18 cellular contexts compared by ENCODE assay signal in the genomic region with DNA sequence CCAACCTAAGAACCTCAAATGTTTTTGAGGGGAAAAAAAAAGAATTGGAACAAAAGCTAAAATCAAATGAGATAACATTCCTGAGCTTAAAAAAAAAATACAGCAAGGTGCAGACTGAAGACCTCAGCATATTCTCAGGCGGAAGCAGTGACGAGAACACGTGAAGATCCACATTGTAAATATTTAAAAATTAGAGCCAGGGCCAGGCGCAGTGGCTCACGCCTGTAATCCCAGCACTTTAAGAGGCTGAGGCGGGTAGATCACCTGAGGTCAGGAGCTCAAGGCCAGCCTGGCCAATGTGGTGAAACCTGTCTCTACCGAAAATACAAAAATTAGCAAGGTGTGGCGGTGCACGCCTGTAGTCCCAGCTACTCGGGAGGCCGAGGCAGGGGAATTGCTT. TPM values are rescaled to one million over a fixed set of nuclear protein-coding genes. Genes with fewer than 3 reads are reported as not detected.
DNase-seq lines count a peak whose midpoint lies in the region; TF ChIP-seq lines count a peak whose summit lies in the region.
"Had no signal": no experiment of that assay in that cellular context is flagged by ENCODE, and none has a peak within 500 bp of the region (broad histone marks: within the 10 kb centered on the region; RNA-seq: fewer than 3 reads in every experiment).

No MANE protein-coding gene starts in this region.

- H3K4me1 ChIP-seq in thyroid gland = peaks cover 36 to 40% of the 10 kb centered on the region in 2 donors
- H3K4me1 ChIP-seq: BLaER1, Caco-2 had no signal

- DNase-seq in T-helper 2 cell treated with Interferon-gamma antibody and Interleukin-4, amounts not matched to agents 5 μg/mL and 100 μg/mL, for 36 hours (ENCODE audit: low spot score) = no peak
- DNase-seq in T-helper 2 cell (no peak), endothelial cell (ENCODE audit: low spot score) (no peak), thyroid gland (no peak), chondrocyte (ENCODE audit: low spot score) (no peak)
- no peak for DNase-seq in central memory CD4-positive, alpha-beta T cell
- DNase-seq: Caco-2; CD4-positive, CD25-positive, alpha-beta regulatory T cell; CD8-positive, alpha-beta T cell; DMS153; DND-41; GM23248; H7; HCEC 1CT had no signal

- H3K27me3 ChIP-seq in thyroid gland = no peaks in the 10 kb centered on the region
- H3K27me3 ChIP-seq: BLaER1 had no signal

- intact Hi-C loops in thyroid gland (cut with DNase I) = loop anchor here (10.0 kb wide), 1 partner anchor 46 kb away; the partner anchor contains the start of gene SMYD3

- H3K4me3 ChIP-seq in thyroid gland (replicated peaks in 1 of 3) = no peak overlapping the region
- H3K4me3 ChIP-seq: BLaER1, GM23248 had no signal

- H3K9me3 ChIP-seq in thyroid gland = no peaks in the 10 kb centered on the region
- H3K9me3 ChIP-seq: BLaER1, Caco-2 had no signal

- no peak for TF ChIP-seq CTCF in endothelial cell (IDR thresholded peaks at IDR 0.05; ENCODE audit: unreplicated experiment)
- no peak for TF ChIP-seq CTCF in thyroid gland (IDR thresholded peaks at IDR 0.05)
- TF ChIP-seq CTCF in chondrocyte (IDR thresholded peaks at IDR 0.05) = no peak

- H3K4me3 Mint-ChIP-seq in T-helper 2 cell treated with Interferon-gamma antibody and Interleukin-4, amounts not matched to agents 5 μg/mL and 100 μg/mL, for 36 hours = no peak overlapping the region
- H3K4me3 Mint-ChIP-seq in endothelial cell (ENCODE audit: unreplicated experiment) = no peak overlapping the region
- no peak overlapping the region for H3K4me3 Mint-ChIP-seq in chondrocyte (ENCODE audit: unreplicated experiment)
- H3K4me3 Mint-ChIP-seq: B cell; CD4-positive, CD25-positive, alpha-beta regulatory T cell; CD8-positive, alpha-beta T cell had no signal

- H3K36me3 Mint-ChIP-seq in T-helper 2 cell treated with Interferon-gamma antibody and Interleukin-4, amounts not matched to agents 5 μg/mL and 100 μg/mL, for 36 hours (ENCODE audit: low read depth) = peaks cover 31% of the 10 kb centered on the region
- peaks cover 28% of the 10 kb centered on the region for H3K36me3 Mint-ChIP-seq in endothelial cell (ENCODE audit: low read depth, unreplicated experiment)
- H3K36me3 Mint-ChIP-seq in chondrocyte (ENCODE audit: low read depth) = peaks cover 29% of the 10 kb centered on the region

- H3K4me1 Mint-ChIP-seq in T-helper 2 cell treated with Interferon-gamma antibody and Interleukin-4, amounts not matched to agents 5 μg/mL and 100 μg/mL, for 36 hours (ENCODE audit: low read depth) = no peaks in the 10 kb centered on the region
- H3K4me1 Mint-ChIP-seq in endothelial cell (ENCODE audit: unreplicated experiment) (no peaks in the 10 kb centered on the region), chondrocyte (ENCODE audit: low read depth) (no peaks in the 10 kb centered on the region)

- TF ChIP-seq POLR2A in thyroid gland (IDR thresholded peaks at IDR 0.05) = no peak

- peak overlapping the region; percentile 7 for H3K27ac Mint-ChIP-seq in T-helper 2 cell treated with Interferon-gamma antibody and Interleukin-4, amounts not matched to agents 5 μg/mL and 100 μg/mL, for 36 hours
- H3K27ac Mint-ChIP-seq in endothelial cell (ENCODE audit: unreplicated experiment) (peak overlapping the region; percentile 4), chondrocyte (ENCODE audit: unreplicated experiment) (no peak overlapping the region)
- H3K27ac Mint-ChIP-seq: B cell; CD8-positive, alpha-beta T cell had no signal

- H3K36me3 ChIP-seq in thyroid gland = peaks cover 6 to 15% of the 10 kb centered on the region in 2 donors

- no peaks in the 10 kb centered on the region for H3K27me3 Mint-ChIP-seq in T-helper 2 cell treated with Interferon-gamma antibody and Interleukin-4, amounts not matched to agents 5 μg/mL and 100 μg/mL, for 36 hours (ENCODE audit: low read depth)
- H3K27me3 Mint-ChIP-seq in endothelial cell (ENCODE audit: unreplicated experiment) (no peaks in the 10 kb centered on the region), chondrocyte (ENCODE audit: low read depth) (no peaks in the 10 kb centered on the region)
- H3K27me3 Mint-ChIP-seq: B cell; CD4-positive, CD25-positive, alpha-beta regulatory T cell had no signal

- 69 to 70% methylated on average over 11 of the region's 11 CpGs for WGBS in thyroid gland, 2 donors

- no peaks in the 10 kb centered on the region for H3K9me3 Mint-ChIP-seq in T-helper 2 cell treated with Interferon-gamma antibody and Interleukin-4, amounts not matched to agents 5 μg/mL and 100 μg/mL, for 36 hours
- H3K9me3 Mint-ChIP-seq in endothelial cell (ENCODE audit: unreplicated experiment) (no peaks in the 10 kb centered on the region), chondrocyte (ENCODE audit: low read depth) (no peaks in the 10 kb centered on the region)
- H3K9me3 Mint-ChIP-seq: CD4-positive, CD25-positive, alpha-beta regulatory T cell; CD8-positive, alpha-beta T cell had no signal

- peak overlapping the region in 2 of 3 donors; percentile 64 to 88 for H3K27ac ChIP-seq in thyroid gland
- H3K27ac ChIP-seq: 22Rv1, BLaER1, C4-2B, GM23248 had no signal

RNA-seq across cellular contexts. Expression of gene TFB2M, which starts 15.7 kb away (rescaled TPM):
- total RNA-seq in endothelial cell (ENCODE audit: unreplicated experiment) (9.5 TPM), thyroid gland (10 to 100 TPM; 12.2 to 21.9 (median 15.9) TPM), chondrocyte (9.6 to 12.3 TPM (median 10.6 TPM) in 3 replicates)

RNA-seq across cellular contexts. Expression of gene CNST, which starts 15.9 kb away (rescaled TPM):
- total RNA-seq in endothelial cell (ENCODE audit: unreplicated experiment) = 14.6 TPM
- total RNA-seq in thyroid gland = 10 to 100 TPM; 38.8 to 49.5 (median 41.7) TPM
- 22.3 to 25.6 TPM (median 25.2 TPM) in 3 replicates for total RNA-seq in chondrocyte

RNA-seq across cellular contexts. Expression of gene SMYD3, which starts 43.3 kb away (rescaled TPM):
- total RNA-seq in endothelial cell (ENCODE audit: unreplicated experiment) (35.4 TPM), thyroid gland (100 to 1,000 TPM in 1 of 4 donors, 10 to 100 TPM in 3; 33.7 to 105 (median 51.4) TPM), chondrocyte (28.4 to 31.5 TPM (median 29.3 TPM) in 3 replicates)
